In the genomic region with DNA sequence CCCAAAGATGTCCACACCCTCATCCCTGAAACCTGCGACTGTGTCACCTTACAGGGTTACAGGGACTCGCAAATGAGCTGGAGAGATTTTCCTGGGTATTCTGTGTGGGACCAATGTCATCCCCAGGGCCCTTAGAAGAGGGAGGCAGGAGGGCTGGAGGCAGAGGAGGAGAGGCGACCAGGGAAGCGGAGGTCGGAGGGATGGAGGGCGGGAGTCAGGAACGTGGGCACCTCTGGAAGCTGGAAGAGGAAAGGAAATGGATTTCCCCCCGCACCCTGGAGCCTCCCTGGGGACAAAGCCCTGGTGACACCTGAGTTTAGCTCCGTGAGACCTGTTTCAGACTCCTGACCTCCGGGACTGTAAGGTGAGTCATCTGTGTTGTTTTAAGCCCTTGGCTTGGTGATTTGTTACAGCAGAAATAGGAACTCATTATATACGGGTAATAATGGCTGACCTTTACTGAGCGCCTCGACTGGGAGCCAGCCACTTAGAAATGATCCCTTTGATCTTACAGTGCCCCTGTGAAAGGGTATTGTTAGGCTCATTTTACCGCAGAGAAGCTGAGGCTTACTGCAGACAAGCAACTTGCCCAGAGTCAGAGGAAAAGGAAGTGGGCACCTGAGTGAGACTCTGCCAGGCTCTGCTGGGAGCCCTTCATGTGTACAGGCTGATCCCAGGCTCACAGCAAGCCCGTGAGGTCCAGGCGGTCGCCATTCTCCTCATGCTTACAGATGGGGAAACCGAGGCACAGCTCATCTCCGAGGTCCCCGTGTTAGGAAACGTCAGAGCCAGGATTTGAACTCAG, we compare ENCODE assay signal across 1 cellular context.
TF ChIP-seq lines count a peak whose summit lies in the region.

No MANE protein-coding gene starts in this region.

TF ChIP-seq in H1, 55 proteins besides CTCF, POLR2A, EP300 and RAD21:
- TF ChIP-seq NRF1 (IDR thresholded peaks at IDR 0.05; ENCODE audit: low read depth, low read length): no peak
- TF ChIP-seq, protein P1, sequence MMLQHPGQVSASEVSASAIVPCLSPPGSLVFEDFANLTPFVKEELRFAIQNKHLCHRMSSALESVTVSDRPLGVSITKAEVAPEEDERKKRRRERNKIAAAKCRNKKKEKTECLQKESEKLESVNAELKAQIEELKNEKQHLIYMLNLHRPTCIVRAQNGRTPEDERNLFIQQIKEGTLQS (IDR thresholded peaks at IDR 0.05; ENCODE audit: insufficient read depth, low read depth, low read length): no peak
- no peak for TF ChIP-seq NANOG (IDR thresholded peaks at IDR 0.05; ENCODE audit: insufficient read depth, low read depth, low read length, poor library complexity, severe bottlenecking)
- TF ChIP-seq SRF (IDR thresholded peaks at IDR 0.05; ENCODE audit: low read depth, low read length): no peak
- TF ChIP-seq POU5F1 (IDR thresholded peaks at IDR 0.05; ENCODE audit: low read depth, low read length): no peak
- TF ChIP-seq RBBP5 (IDR thresholded peaks at IDR 0.05; ENCODE audit: borderline replicate concordance, low read depth, low read length): no peak
- no peak for TF ChIP-seq MAFK (IDR thresholded peaks at IDR 0.05; ENCODE audit: low read depth, low read length)
- TF ChIP-seq ZNF274 (IDR thresholded peaks at IDR 0.05; ENCODE audit: borderline replicate concordance, extremely low read depth, low read length): no peak
- no peak for TF ChIP-seq POLR2AphosphoS5 (IDR thresholded peaks at IDR 0.05; ENCODE audit: low read depth, low read length)
- no peak for TF ChIP-seq SIX5 (IDR thresholded peaks at IDR 0.05; ENCODE audit: low read depth, low read length)
- TF ChIP-seq E2F6 (IDR thresholded peaks at IDR 0.05): no peak
- no peak for TF ChIP-seq BRCA1 (IDR thresholded peaks at IDR 0.05; ENCODE audit: low read depth, low read length)
- TF ChIP-seq TAF1 (IDR thresholded peaks at IDR 0.05; ENCODE audit: low read depth, low read length): no peak
- TF ChIP-seq, protein P2, sequence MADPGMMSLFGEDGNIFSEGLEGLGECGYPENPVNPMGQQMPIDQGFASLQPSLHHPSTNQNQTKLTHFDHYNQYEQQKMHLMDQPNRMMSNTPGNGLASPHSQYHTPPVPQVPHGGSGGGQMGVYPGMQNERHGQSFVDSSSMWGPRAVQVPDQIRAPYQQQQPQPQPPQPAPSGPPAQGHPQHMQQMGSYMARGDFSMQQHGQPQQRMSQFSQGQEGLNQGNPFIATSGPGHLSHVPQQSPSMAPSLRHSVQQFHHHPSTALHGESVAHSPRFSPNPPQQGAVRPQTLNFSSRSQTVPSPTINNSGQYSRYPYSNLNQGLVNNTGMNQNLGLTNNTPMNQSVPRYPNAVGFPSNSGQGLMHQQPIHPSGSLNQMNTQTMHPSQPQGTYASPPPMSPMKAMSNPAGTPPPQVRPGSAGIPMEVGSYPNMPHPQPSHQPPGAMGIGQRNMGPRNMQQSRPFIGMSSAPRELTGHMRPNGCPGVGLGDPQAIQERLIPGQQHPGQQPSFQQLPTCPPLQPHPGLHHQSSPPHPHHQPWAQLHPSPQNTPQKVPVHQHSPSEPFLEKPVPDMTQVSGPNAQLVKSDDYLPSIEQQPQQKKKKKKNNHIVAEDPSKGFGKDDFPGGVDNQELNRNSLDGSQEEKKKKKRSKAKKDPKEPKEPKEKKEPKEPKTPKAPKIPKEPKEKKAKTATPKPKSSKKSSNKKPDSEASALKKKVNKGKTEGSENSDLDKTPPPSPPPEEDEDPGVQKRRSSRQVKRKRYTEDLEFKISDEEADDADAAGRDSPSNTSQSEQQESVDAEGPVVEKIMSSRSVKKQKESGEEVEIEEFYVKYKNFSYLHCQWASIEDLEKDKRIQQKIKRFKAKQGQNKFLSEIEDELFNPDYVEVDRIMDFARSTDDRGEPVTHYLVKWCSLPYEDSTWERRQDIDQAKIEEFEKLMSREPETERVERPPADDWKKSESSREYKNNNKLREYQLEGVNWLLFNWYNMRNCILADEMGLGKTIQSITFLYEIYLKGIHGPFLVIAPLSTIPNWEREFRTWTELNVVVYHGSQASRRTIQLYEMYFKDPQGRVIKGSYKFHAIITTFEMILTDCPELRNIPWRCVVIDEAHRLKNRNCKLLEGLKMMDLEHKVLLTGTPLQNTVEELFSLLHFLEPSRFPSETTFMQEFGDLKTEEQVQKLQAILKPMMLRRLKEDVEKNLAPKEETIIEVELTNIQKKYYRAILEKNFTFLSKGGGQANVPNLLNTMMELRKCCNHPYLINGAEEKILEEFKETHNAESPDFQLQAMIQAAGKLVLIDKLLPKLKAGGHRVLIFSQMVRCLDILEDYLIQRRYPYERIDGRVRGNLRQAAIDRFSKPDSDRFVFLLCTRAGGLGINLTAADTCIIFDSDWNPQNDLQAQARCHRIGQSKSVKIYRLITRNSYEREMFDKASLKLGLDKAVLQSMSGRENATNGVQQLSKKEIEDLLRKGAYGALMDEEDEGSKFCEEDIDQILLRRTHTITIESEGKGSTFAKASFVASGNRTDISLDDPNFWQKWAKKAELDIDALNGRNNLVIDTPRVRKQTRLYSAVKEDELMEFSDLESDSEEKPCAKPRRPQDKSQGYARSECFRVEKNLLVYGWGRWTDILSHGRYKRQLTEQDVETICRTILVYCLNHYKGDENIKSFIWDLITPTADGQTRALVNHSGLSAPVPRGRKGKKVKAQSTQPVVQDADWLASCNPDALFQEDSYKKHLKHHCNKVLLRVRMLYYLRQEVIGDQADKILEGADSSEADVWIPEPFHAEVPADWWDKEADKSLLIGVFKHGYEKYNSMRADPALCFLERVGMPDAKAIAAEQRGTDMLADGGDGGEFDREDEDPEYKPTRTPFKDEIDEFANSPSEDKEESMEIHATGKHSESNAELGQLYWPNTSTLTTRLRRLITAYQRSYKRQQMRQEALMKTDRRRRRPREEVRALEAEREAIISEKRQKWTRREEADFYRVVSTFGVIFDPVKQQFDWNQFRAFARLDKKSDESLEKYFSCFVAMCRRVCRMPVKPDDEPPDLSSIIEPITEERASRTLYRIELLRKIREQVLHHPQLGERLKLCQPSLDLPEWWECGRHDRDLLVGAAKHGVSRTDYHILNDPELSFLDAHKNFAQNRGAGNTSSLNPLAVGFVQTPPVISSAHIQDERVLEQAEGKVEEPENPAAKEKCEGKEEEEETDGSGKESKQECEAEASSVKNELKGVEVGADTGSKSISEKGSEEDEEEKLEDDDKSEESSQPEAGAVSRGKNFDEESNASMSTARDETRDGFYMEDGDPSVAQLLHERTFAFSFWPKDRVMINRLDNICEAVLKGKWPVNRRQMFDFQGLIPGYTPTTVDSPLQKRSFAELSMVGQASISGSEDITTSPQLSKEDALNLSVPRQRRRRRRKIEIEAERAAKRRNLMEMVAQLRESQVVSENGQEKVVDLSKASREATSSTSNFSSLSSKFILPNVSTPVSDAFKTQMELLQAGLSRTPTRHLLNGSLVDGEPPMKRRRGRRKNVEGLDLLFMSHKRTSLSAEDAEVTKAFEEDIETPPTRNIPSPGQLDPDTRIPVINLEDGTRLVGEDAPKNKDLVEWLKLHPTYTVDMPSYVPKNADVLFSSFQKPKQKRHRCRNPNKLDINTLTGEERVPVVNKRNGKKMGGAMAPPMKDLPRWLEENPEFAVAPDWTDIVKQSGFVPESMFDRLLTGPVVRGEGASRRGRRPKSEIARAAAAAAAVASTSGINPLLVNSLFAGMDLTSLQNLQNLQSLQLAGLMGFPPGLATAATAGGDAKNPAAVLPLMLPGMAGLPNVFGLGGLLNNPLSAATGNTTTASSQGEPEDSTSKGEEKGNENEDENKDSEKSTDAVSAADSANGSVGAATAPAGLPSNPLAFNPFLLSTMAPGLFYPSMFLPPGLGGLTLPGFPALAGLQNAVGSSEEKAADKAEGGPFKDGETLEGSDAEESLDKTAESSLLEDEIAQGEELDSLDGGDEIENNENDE (IDR thresholded peaks at IDR 0.05; ENCODE audit: insufficient replicate concordance, low read length): no peak
- no peak for TF ChIP-seq SUZ12 (IDR thresholded peaks at IDR 0.05; ENCODE audit: low read length)
- TF ChIP-seq CTBP2 (IDR thresholded peaks at IDR 0.05; ENCODE audit: borderline replicate concordance, insufficient read depth, insufficient read length, low read length): no peak
- no peak for TF ChIP-seq HDAC6 (IDR thresholded peaks at IDR 0.05; ENCODE audit: low read depth, low read length)
- TF ChIP-seq TEAD4 (IDR thresholded peaks at IDR 0.05; ENCODE audit: low read depth, low read length): no peak
